Comparison of ENCODE assay signal across 26 cellular contexts in the genomic region with DNA sequence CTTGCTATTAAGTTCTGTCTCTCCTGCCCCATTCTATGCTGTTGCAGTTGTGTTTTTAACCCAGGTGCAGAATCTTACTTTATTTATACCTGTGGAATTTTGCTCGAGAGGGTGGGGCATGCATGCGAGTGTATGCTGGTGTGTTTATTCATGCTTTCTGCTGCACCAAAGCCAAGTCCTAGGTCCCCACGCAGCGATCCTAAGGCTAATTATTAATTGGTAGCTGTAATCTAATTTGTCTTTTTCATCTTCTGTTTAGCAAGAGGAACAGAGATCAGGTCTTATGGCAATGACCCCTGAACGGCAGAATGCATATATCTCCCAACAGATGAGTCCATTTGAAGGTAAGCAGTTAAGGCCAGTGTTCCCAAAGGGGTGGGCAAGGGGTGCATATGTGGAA.
"Had no signal": no experiment of that assay in that cellular context is flagged by ENCODE, and none has a peak within 500 bp of the region (broad histone marks: within the 10 kb centered on the region; RNA-seq: fewer than 3 reads in every experiment).

No MANE protein-coding gene starts in this region.

- H3K4me3 ChIP-seq: ascending aorta, coronary artery, dorsolateral prefrontal cortex, esophagus muscularis mucosa, gastrocnemius medialis had no signal

- H3K27me3 ChIP-seq: ascending aorta, brain microvascular endothelial cell, esophagus muscularis mucosa, foreskin keratinocyte, gastrocnemius medialis had no signal

- H3K4me1 ChIP-seq: foreskin keratinocyte had no signal

- H3K9me3 ChIP-seq: ascending aorta, esophagus muscularis mucosa, gastrocnemius medialis had no signal

- H3K36me3 ChIP-seq: ascending aorta, brain microvascular endothelial cell, gastrocnemius medialis, WERI-Rb-1 had no signal

- H3K27ac ChIP-seq: brain microvascular endothelial cell, foreskin keratinocyte, gastrocnemius medialis, WERI-Rb-1 had no signal

- DNase-seq: activated B cell treated with CpG ODN at 0.5 μM for 24 hours; activated CD4-positive, alpha-beta memory T cell treated with anti-CD3 and anti-CD28 coated beads for 36 hours; activated CD4-positive, alpha-beta T cell treated with anti-CD3 and anti-CD28 coated beads, Interleukin-2, amount 10 ng/mL, durations not matched to agents 24 days and 14 days; activated CD8-positive, alpha-beta memory T cell treated with anti-CD3 and anti-CD28 coated beads, Interleukin-2, amount 10 ng/mL, durations not matched to agents 7 days and 5 days; activated CD8-positive, alpha-beta memory T cell treated with anti-CD3 and anti-CD28 coated beads, Interleukin-2, amount 50 U/mL, for 4 hours; activated CD8-positive, alpha-beta T cell treated with anti-CD3 and anti-CD28 coated beads, Interleukin-2, amount 10 ng/mL, durations not matched to agents 7 days and 5 days; activated effector memory CD4-positive, alpha-beta T cell treated with anti-CD3 and anti-CD28 coated beads, Interleukin-2, amount 50 U/mL, for 16 hours; activated naive CD4-positive, alpha-beta T cell treated with anti-CD3 and anti-CD28 coated beads, Interleukin-2, amount 10 ng/mL, durations not matched to agents 7 days and 5 days; activated naive CD8-positive, alpha-beta T cell treated with anti-CD3 and anti-CD28 coated beads, Interleukin-2, amount 10 ng/mL, durations not matched to agents 7 days and 5 days; activated T-cell treated with anti-CD3 and anti-CD28 coated beads, Interleukin-2, amount 50 U/mL, for 1 hour; activated T-cell treated with anti-CD3 and anti-CD28 coated beads, Interleukin-2, amount 50 U/mL, for 48 hours; brain microvascular endothelial cell; effector memory CD4-positive, alpha-beta T cell; erythroblast; foreskin keratinocyte; T-helper 1 cell; T-helper 17 cell; T1000; WERI-Rb-1 had no signal

- ATAC-seq: activated CD4-positive, CD25-positive, alpha-beta regulatory T cell treated with anti-CD3 and anti-CD28 coated beads, Interleukin-2, amount 50 U/mL, for 24 hours; activated CD8-positive, alpha-beta memory T cell treated with anti-CD3 and anti-CD28 coated beads, Interleukin-2, amount 10 ng/mL, durations not matched to agents 7 days and 5 days; activated CD8-positive, alpha-beta T cell treated with anti-CD3 and anti-CD28 coated beads, Interleukin-2, amount 10 ng/mL, durations not matched to agents 7 days and 5 days; activated naive CD4-positive, alpha-beta T cell treated with anti-CD3 and anti-CD28 coated beads, Interleukin-2, amount 50 U/mL, for 72 hours; foreskin keratinocyte; T-helper 17 cell had no signal
